1 cellular context compared by ENCODE assay signal in genomic region chr2:182716665-182716990, GRCh38.
A peak's percentile ranks its signal among the peaks of the same experiment; 100 is the strongest.
TF ChIP-seq lines count a peak whose summit lies in the region.

No MANE protein-coding gene starts in this region.

TF ChIP-seq in K562, 482 proteins besides CTCF, POLR2A, EP300 and RAD21 (continued from another document):
- TF ChIP-seq ZBTB40 (IDR thresholded peaks at IDR 0.05) (no peak), ZBTB40 (CRISPR knock-in tag; IDR thresholded peaks at IDR 0.05) (0 out of 2 replicates have a peak, but pooled peaks have one; percentile 16), PTTG1 (tag; IDR thresholded peaks at IDR 0.05; ENCODE audit: low read depth) (no peak), ZKSCAN8 (CRISPR knock-in tag; IDR thresholded peaks at IDR 0.05) (no peak), SPI1 (IDR thresholded peaks at IDR 0.05; ENCODE audit: borderline replicate concordance, low read depth, low read length) (0 out of 2 replicates have a peak, but pooled peaks have one; percentile 18), SNIP1 (IDR thresholded peaks at IDR 0.05; ENCODE audit: low read depth) (no peak), ELF4 (CRISPR knock-in tag; IDR thresholded peaks at IDR 0.05) (no peak), HES1 (IDR thresholded peaks at IDR 0.05; ENCODE audit: low read depth) (no peak), UBTF (IDR thresholded peaks at IDR 0.05; ENCODE audit: borderline replicate concordance in 1 of 2, low read depth in 2 of 2, low read length in 2 of 2) (no peak), RNF219 (CRISPR knock-in tag; IDR thresholded peaks at IDR 0.05) (no peak), MCM3 (IDR thresholded peaks at IDR 0.05) (no peak), SIRT6 (IDR thresholded peaks at IDR 0.05; ENCODE audit: low read depth, low read length) (no peak), SMARCA4 (IDR thresholded peaks at IDR 0.05) (peak; percentile 32; the same call in 1 of the 2 replicates), EGR1 (conservative IDR thresholded peaks at IDR 0.05) (peak; percentile 7; the same call in 1 of the 2 replicates), LARP7 (IDR thresholded peaks at IDR 0.05) (0 out of 2 replicates have a peak, but pooled peaks have one; percentile 1), ARID1B (IDR thresholded peaks at IDR 0.05) (peak; percentile 2; the same call in 1 of the 2 replicates), ZNF507 (tag; conservative IDR thresholded peaks at IDR 0.05) (no peak), ZEB2 (IDR thresholded peaks at IDR 0.05) (peak; percentile 56; the same call in 1 of the 2 replicates), HOXB6 (CRISPR knock-in tag; IDR thresholded peaks at IDR 0.05; ENCODE audit: borderline replicate concordance) (no peak), SIN3A (IDR thresholded peaks at IDR 0.05; ENCODE audit: borderline replicate concordance in 2 of 2, control insufficient read depth in 1 of 2, low read depth in 2 of 2, low read length in 2 of 2) (0 out of 4 replicates have a peak, but pooled peaks of 1 of the 2 experiments have one; percentile 43), ZNF41 (CRISPR knock-in tag; conservative IDR thresholded peaks at IDR 0.05) (no peak), NFRKB (IDR thresholded peaks at IDR 0.05; ENCODE audit: low read depth) (0 out of 2 replicates have a peak, but pooled peaks have one; percentile 3), SMARCA5 (IDR thresholded peaks at IDR 0.05) (no peak), TAF9B (IDR thresholded peaks at IDR 0.05; ENCODE audit: partially characterized antibody) (peak; percentile 22), MIER1 (IDR thresholded peaks at IDR 0.05; ENCODE audit: low read depth) (peak; percentile 35; the same call in 1 of the 2 replicates), PHB2 (IDR thresholded peaks at IDR 0.05; ENCODE audit: low read depth) (0 out of 2 replicates have a peak, but pooled peaks have one; percentile 2), THRB (CRISPR knock-in tag; conservative IDR thresholded peaks at IDR 0.05) (0 out of 2 replicates have a peak, but pooled peaks have one; percentile 36)
